ENCODE assay signal across 8 cellular contexts in genomic region chr3:14124223-14124614, GRCh38. TPM values are rescaled to one million over a fixed set of nuclear protein-coding genes. Genes with fewer than 3 reads are reported as not detected.
DNase-seq lines count a peak whose midpoint lies in the region; ATAC-seq, FAIRE-seq and TF ChIP-seq lines count a peak whose summit lies in the region.

No MANE protein-coding gene starts in this region.

- TF ChIP-seq POLR2A in GM12891 (IDR thresholded peaks at IDR 0.05; ENCODE audit: low read depth, low read length): no peak; the same call in 1 of the 2 replicates

- peak; percentile 79 for FAIRE-seq in GM12891 (lab: Jason Lieb, UNC)

- peaks cover 3% of the 10 kb centered on the region; the same call in 1 of the 2 replicates for H3K36me3 ChIP-seq in H7 (replicated peaks; ENCODE audit: control insufficient read depth, insufficient read depth, low read length)

- intact Hi-C loops in left colon (cut with DNase I, micrococcal nuclease): loop anchor here in 1 of 2 donors (10.0 kb wide), 1 partner anchor 229 kb away; no protein-coding TSS in a partner anchor

- peak; percentile 49 for ATAC-seq in left colon

- no peak for TF ChIP-seq CTCF in VCaP (conservative IDR thresholded peaks at IDR 0.05)

- DNase-seq in GM12891 (ENCODE audit: insufficient read length, low spot score): peak; percentile 47
- peak; percentile 74 for DNase-seq in H7
- peak; percentile 74 to 79 for DNase-seq in Kasumi-1 (lab: John Stamatoyannopoulos, UW)
- peak; percentile 83 for DNase-seq in cerebellum (ENCODE audit: low spot score)
- peak; percentile 78 to 81 for DNase-seq in left colon
- DNase-seq in stimulated activated CD4-positive, alpha-beta T cell treated with anti-CD3 and anti-CD28 coated beads, Interleukin-4, amount 100 ng/mL, for 1 hour: peak; percentile 72
- no peak for DNase-seq in COR-L47 (lab: John Stamatoyannopoulos, UW)

- peak overlapping the region; percentile 97 for H3K27ac ChIP-seq in VCaP

- no peaks in the 10 kb centered on the region for H3K27me3 ChIP-seq in H7 (ENCODE audit: control insufficient read depth, insufficient read depth, low read length)

- peak overlapping the region; percentile 78 for H3K4me3 ChIP-seq in H7 (ENCODE audit: insufficient read depth, low read depth, low read length)

TF ChIP-seq in GM12891, 5 proteins besides CTCF, POLR2A, EP300 and RAD21:
- TF ChIP-seq PAX5 (IDR thresholded peaks at IDR 0.05; ENCODE audit: insufficient read depth, low read length, severe bottlenecking) (no peak), TAF1 (IDR thresholded peaks at IDR 0.05; ENCODE audit: low read depth, low read length) (0 out of 2 replicates have a peak, but pooled peaks have one; percentile 4), POU2F2 (IDR thresholded peaks at IDR 0.05; ENCODE audit: low read depth, low read length) (no peak; the same call in 1 of the 2 replicates), POLR2AphosphoS5 (IDR thresholded peaks at IDR 0.05; ENCODE audit: low read depth, low read length) (peak; percentile 76; the same call in 1 of the 2 replicates), SPI1 (IDR thresholded peaks at IDR 0.05; ENCODE audit: low read depth, low read length) (peak; percentile 54)

RNA-seq across cellular contexts. Expression of gene CHCHD4, which starts 0.5 kb away (rescaled TPM):
- 11.4 TPM for polyA plus RNA-seq in GM12891 (2012; ENCODE audit: low read depth, missing spikeins)
- total RNA-seq in H7 (2014; rRNA removed; shearing (Covaris generic)): 53.1 and 53.8 TPM in 2 replicates
- total RNA-seq in cerebellum (5.4 TPM), left colon (10 to 100 TPM; 17.6 to 18.9 TPM)

RNA-seq across cellular contexts. Expression of gene TMEM43, which starts 0.6 kb away (rescaled TPM):
- 13.1 TPM for polyA plus RNA-seq in GM12891 (2012; ENCODE audit: low read depth, missing spikeins)
- total RNA-seq in H7 (2014; rRNA removed; shearing (Covaris generic)): 59.1 and 62.7 TPM in 2 replicates
- total RNA-seq in cerebellum (39.0 TPM), left colon (10 to 100 TPM; 25.3 to 29.2 TPM)

RNA-seq across cellular contexts. Expression of gene XPC, which starts 54.2 kb away (rescaled TPM):
- polyA plus RNA-seq in GM12891 (2012; ENCODE audit: low read depth, missing spikeins): 23.6 TPM
- 23.9 and 31.0 TPM in 2 replicates for total RNA-seq in H7 (2014; rRNA removed; shearing (Covaris generic))
- 15.3 TPM for total RNA-seq in cerebellum
- 10 to 100 TPM; 19.7 to 22.4 TPM for total RNA-seq in left colon

RNA-seq across cellular contexts. Expression of gene LSM3, which starts 54.4 kb away (rescaled TPM):
- 21.3 TPM for polyA plus RNA-seq in GM12891 (2012; ENCODE audit: low read depth, missing spikeins)
- 17.0 and 17.9 TPM in 2 replicates for total RNA-seq in H7 (2014; rRNA removed; shearing (Covaris generic))
- total RNA-seq in cerebellum (6.8 TPM), left colon (1 to 10 TPM; 9.1 to 9.9 TPM)
